Comparison of ENCODE assay signal across 8 cellular contexts in genomic region chr3:6799264-6799915, GRCh38.
DNase-seq lines count a peak whose midpoint lies in the region; ATAC-seq lines count a peak whose summit lies in the region.

No MANE protein-coding gene starts in this region.

- H3K4me1 Mint-ChIP-seq in activated CD4-positive, alpha-beta T cell treated with anti-CD3 and anti-CD28 coated beads, Interleukin-2, amount 10 ng/mL, durations not matched to agents 24 days and 14 days: no peaks in the 10 kb centered on the region

- no peaks in the 10 kb centered on the region for H3K79me2 ChIP-seq in GM23248 (ENCODE audit: insufficient read depth)

- no peaks in the 10 kb centered on the region for H3K9me2 ChIP-seq in GM23248 (ENCODE audit: insufficient read depth)

- no peak overlapping the region for H3K4me2 ChIP-seq in GM23248 (ENCODE audit: unreplicated experiment)

- no peak overlapping the region for H2AFZ ChIP-seq in GM23248

- H3K4me3 Mint-ChIP-seq in activated CD4-positive, alpha-beta T cell treated with anti-CD3 and anti-CD28 coated beads, Interleukin-2, amount 10 ng/mL, durations not matched to agents 24 days and 14 days: no peak overlapping the region

- no peak for ATAC-seq in left ventricle myocardium superior

- no peaks in the 10 kb centered on the region for H3K27me3 ChIP-seq in GM23248 (replicated peaks; ENCODE audit: insufficient read depth)

- H3K27me3 Mint-ChIP-seq in activated CD4-positive, alpha-beta T cell treated with anti-CD3 and anti-CD28 coated beads, Interleukin-2, amount 10 ng/mL, durations not matched to agents 24 days and 14 days: no peaks in the 10 kb centered on the region

- 17 to 18% methylated on average over 6 of the region's 6 CpGs for WGBS in GM23248 (ENCODE audit: low coverage in 1 of 2, low lambda C conversion rate in 2 of 2, missing lambda C conversion rate in 2 of 2), 2 experiments

- no peaks in the 10 kb centered on the region for H3K36me3 ChIP-seq in GM23248 (ENCODE audit: low read depth)

- no peak overlapping the region for H3K27ac Mint-ChIP-seq in activated CD4-positive, alpha-beta T cell treated with anti-CD3 and anti-CD28 coated beads, Interleukin-2, amount 10 ng/mL, durations not matched to agents 24 days and 14 days

- no peaks in the 10 kb centered on the region for H4K20me1 ChIP-seq in GM23248 (ENCODE audit: insufficient read depth)

- no peak overlapping the region for H3K27ac ChIP-seq in GM23248

- no peak overlapping the region for H3K9ac ChIP-seq in GM23248

- H3K36me3 Mint-ChIP-seq in activated CD4-positive, alpha-beta T cell treated with anti-CD3 and anti-CD28 coated beads, Interleukin-2, amount 10 ng/mL, durations not matched to agents 24 days and 14 days (ENCODE audit: low read depth): no peaks in the 10 kb centered on the region

- H3K9me3 ChIP-seq in GM23248 (ENCODE audit: low read depth): no peaks in the 10 kb centered on the region

- intact Hi-C loops in activated CD4-positive, alpha-beta T cell treated with anti-CD3 and anti-CD28 coated beads, Interleukin-2, amount 10 ng/mL, durations not matched to agents 24 days and 14 days (cut with micrococcal nuclease): loop anchor here (5.0 kb wide), 1 partner anchor 1372 kb away; no protein-coding TSS in a partner anchor
- intact Hi-C loops in left ventricle myocardium superior (cut with micrococcal nuclease): no loop called here

- peak; percentile 59 for DNase-seq in activated CD8-positive, alpha-beta memory T cell treated with anti-CD3 and anti-CD28 coated beads, Interleukin-2, amount 50 U/mL, for 48 hours
- DNase-seq in activated CD8-positive, alpha-beta memory T cell treated with anti-CD3 and anti-CD28 coated beads, Interleukin-2, amount 50 U/mL, for 4 hours: no peak
- peak; percentile 60 for DNase-seq in GM23248
- DNase-seq in KBM-7: peak; percentile 39
- peak; percentile 74 for DNase-seq in activated CD4-positive, alpha-beta T cell treated with anti-CD3 and anti-CD28 coated beads, Interleukin-2, amount 10 ng/mL, durations not matched to agents 24 days and 14 days
- peak; percentile 29 for DNase-seq in left ventricle myocardium superior
- DNase-seq in stimulated activated CD4-positive, alpha-beta T cell treated with anti-CD3 and anti-CD28 coated beads, Interleukin-1b, Interleukin-23, amount 100 ng/mL, for 24 hours (ENCODE audit: low read depth in 4 of 4, low spot score in 1 of 4): peak; percentile 1 to 8 (median 6)
- DNase-seq in NCI-H2227 treated with DMSO at 0.1 percent for 48 hours (lab: John Stamatoyannopoulos, UW): no peak

- H3K4me1 ChIP-seq in GM23248 (ENCODE audit: insufficient read depth): no peaks in the 10 kb centered on the region

- no peaks in the 10 kb centered on the region for H3K9me3 Mint-ChIP-seq in activated CD4-positive, alpha-beta T cell treated with anti-CD3 and anti-CD28 coated beads, Interleukin-2, amount 10 ng/mL, durations not matched to agents 24 days and 14 days

- H3F3A ChIP-seq in GM23248 (ENCODE audit: insufficient read depth): no peaks in the 10 kb centered on the region

- in situ Hi-C loops in GM23248 (cut with MboI): loop anchor here (25.0 kb wide), 1 partner anchor 1562 kb away; no protein-coding TSS in a partner anchor
- in situ Hi-C loops in KBM-7 (cut with MboI; ENCODE audit: low pct_unique_long_range_greater_than_20kb, low sequenced_read_pairs): no loop called here

- H3K4me3 ChIP-seq in GM23248: no peak overlapping the region

Comparison
In these comparisons a context has a peak if more than half of its experiments do, and no peak if none do; other contexts are left out.
1. DNase-seq: peak in activated CD8-positive, alpha-beta memory T cell treated with anti-CD3 and anti-CD28 coated beads, Interleukin-2, amount 50 U/mL, for 48 hours (single experiment), GM23248 (single experiment), KBM-7 (single experiment), activated CD4-positive, alpha-beta T cell treated with anti-CD3 and anti-CD28 coated beads, Interleukin-2, amount 10 ng/mL, durations not matched to agents 24 days and 14 days (single experiment), left ventricle myocardium superior (single experiment) and stimulated activated CD4-positive, alpha-beta T cell treated with anti-CD3 and anti-CD28 coated beads, Interleukin-1b, Interleukin-23, amount 100 ng/mL, for 24 hours (4 of 4); none in activated CD8-positive, alpha-beta memory T cell treated with anti-CD3 and anti-CD28 coated beads, Interleukin-2, amount 50 U/mL, for 4 hours (single experiment) and NCI-H2227 treated with DMSO at 0.1 percent for 48 hours (single experiment).